ENCODE assay signal across 8 cellular contexts in genomic region chr3:78728406-78729145, GRCh38.
DNase-seq lines count a peak whose midpoint lies in the region; ATAC-seq and TF ChIP-seq lines count a peak whose summit lies in the region.

No MANE protein-coding gene starts in this region.

- POLR2A ChIA-PET in RWPE1 (lab: Yijun Ruan, JAX; ENCODE audit: low non-redundant PET) = no interaction called here

- no peaks in the 10 kb centered on the region for H3K27me3 ChIP-seq in right atrium auricular region

- ATAC-seq in GM19455 (IDR thresholded peaks at IDR 0.05; ENCODE audit: unreplicated experiment) (no peak), GM21737 (IDR thresholded peaks at IDR 0.05; ENCODE audit: unreplicated experiment) (no peak)

- H3K27ac ChIP-seq in right atrium auricular region (no peak overlapping the region), substantia nigra (ENCODE audit: low read depth, low read length, poor library complexity, severe bottlenecking) (peak overlapping the region; percentile 75), RWPE1 (no peak overlapping the region)

- DNase-seq in M059J (ENCODE audit: low read depth) = peak; percentile 14
- peak; percentile 34 for DNase-seq in SK-N-DZ (ENCODE audit: low spot score)
- DNase-seq in right atrium auricular region (ENCODE audit: low spot score) = peak; percentile 65
- DNase-seq in substantia nigra (lab: John Stamatoyannopoulos, UW) = peak in 47 of 49 donors; percentile 1 to 83 (median 60)
- no peak for DNase-seq in RWPE1 (ENCODE audit: low spot score)
- no peak for DNase-seq in NK-92 treated with Interleukin-12 subunit alpha and Interleukin-12 subunit beta, amount 100 ng/mL, for 24 hours (lab: John Stamatoyannopoulos, UW)

- TF ChIP-seq CTCF in right atrium auricular region (IDR thresholded peaks at IDR 0.05) = no peak
- TF ChIP-seq CTCF in RWPE1 (conservative IDR thresholded peaks at IDR 0.05; ENCODE audit: low read depth) = no peak

- CTCF ChIA-PET in RWPE1 (lab: Yijun Ruan, JAX) = no interaction called here

- H3K9me3 ChIP-seq in right atrium auricular region = no peaks in the 10 kb centered on the region

- H3K4me1 ChIP-seq in right atrium auricular region = no peaks in the 10 kb centered on the region

- no peaks in the 10 kb centered on the region for H3K36me3 ChIP-seq in right atrium auricular region

- no peak overlapping the region for H3K4me3 ChIP-seq in right atrium auricular region

Comparison
In these comparisons a context has a peak if more than half of its experiments do, and no peak if none do; other contexts are left out.
1. DNase-seq: peak in M059J (single experiment), SK-N-DZ (single experiment), right atrium auricular region (single experiment) and substantia nigra (47 of 49); none in RWPE1 (single experiment) and NK-92 treated with Interleukin-12 subunit alpha and Interleukin-12 subunit beta, amount 100 ng/mL, for 24 hours (single experiment).